Comparison of ENCODE assay signal across 14 cellular contexts in genomic region chr6:47437592-47437991, GRCh38. TPM values are rescaled to one million over a fixed set of nuclear protein-coding genes. Genes with fewer than 3 reads are reported as not detected.
DNase-seq lines count a peak whose midpoint lies in the region; ATAC-seq and TF ChIP-seq lines count a peak whose summit lies in the region.
"Had no signal": no experiment of that assay in that cellular context is flagged by ENCODE, and none has a peak within 500 bp of the region (broad histone marks: within the 10 kb centered on the region; RNA-seq: fewer than 3 reads in every experiment).

No MANE protein-coding gene starts in this region.

- no peak for TF ChIP-seq CTCF in endodermal cell (conservative IDR thresholded peaks at IDR 0.05)

- H3K36me3 Mint-ChIP-seq in activated T-helper 17 cell treated with anti-CD3 and anti-CD28 coated beads, Interleukin-2, amount 50 U/mL, for 72 hours (ENCODE audit: low read depth): no peaks in the 10 kb centered on the region
- no peaks in the 10 kb centered on the region for H3K36me3 Mint-ChIP-seq in endodermal cell (ENCODE audit: low read depth)
- H3K36me3 Mint-ChIP-seq: T-cell, type B pancreatic cell had no signal

- 81 to 97% methylated on average over 3 to 4 of the region's 4 CpGs for WGBS in endodermal cell (ENCODE audit: insufficient coverage in 1 of 2, insufficient read length in 1 of 2), 2 experiments

- ATAC-seq in GM19372 (IDR thresholded peaks at IDR 0.05; ENCODE audit: low read depth, unreplicated experiment): peak; percentile 31
- ATAC-seq in HG02884 (IDR thresholded peaks at IDR 0.05; ENCODE audit: unreplicated experiment): peak; percentile 45
- ATAC-seq in activated T-helper 17 cell treated with anti-CD3 and anti-CD28 coated beads, Interleukin-2, amount 50 U/mL, for 72 hours (replicated peaks): no peak
- ATAC-seq: heart left ventricle, T-cell had no signal

- H3K9ac ChIP-seq in endodermal cell (ENCODE audit: extremely low read depth, low read length, poor library complexity, severe bottlenecking): no peak overlapping the region

- no peaks in the 10 kb centered on the region for H3K9me3 Mint-ChIP-seq in activated T-helper 17 cell treated with anti-CD3 and anti-CD28 coated beads, Interleukin-2, amount 50 U/mL, for 72 hours
- H3K9me3 Mint-ChIP-seq in endodermal cell: no peaks in the 10 kb centered on the region
- H3K9me3 Mint-ChIP-seq: type B pancreatic cell had no signal

- H3K9me3 ChIP-seq in endodermal cell (ENCODE audit: control insufficient read depth, low read length): no peaks in the 10 kb centered on the region

- H3K27ac Mint-ChIP-seq in activated T-helper 17 cell treated with anti-CD3 and anti-CD28 coated beads, Interleukin-2, amount 50 U/mL, for 72 hours: no peak overlapping the region
- no peak overlapping the region for H3K27ac Mint-ChIP-seq in endodermal cell
- H3K27ac Mint-ChIP-seq: T-cell, type B pancreatic cell had no signal

- no peak overlapping the region for H3K4me3 ChIP-seq in endodermal cell (ENCODE audit: low read length)
- H3K4me3 ChIP-seq: heart left ventricle had no signal

- no peaks in the 10 kb centered on the region for H3K27me3 Mint-ChIP-seq in activated T-helper 17 cell treated with anti-CD3 and anti-CD28 coated beads, Interleukin-2, amount 50 U/mL, for 72 hours
- H3K27me3 Mint-ChIP-seq in endodermal cell (ENCODE audit: insufficient read depth): no peaks in the 10 kb centered on the region
- H3K27me3 Mint-ChIP-seq: T-cell, type B pancreatic cell had no signal

- H3K4me1 ChIP-seq in endodermal cell (ENCODE audit: control insufficient read depth, insufficient read depth, low read length): no peaks in the 10 kb centered on the region

- no peaks in the 10 kb centered on the region for H3K27me3 ChIP-seq in endodermal cell (ENCODE audit: control insufficient read depth, insufficient read depth, low read length, poor library complexity, severe bottlenecking)

- no peaks in the 10 kb centered on the region for H3K36me3 ChIP-seq in endodermal cell (ENCODE audit: control insufficient read depth, insufficient read depth, low read length)
- H3K36me3 ChIP-seq: heart left ventricle had no signal

- H3K4me1 Mint-ChIP-seq in activated T-helper 17 cell treated with anti-CD3 and anti-CD28 coated beads, Interleukin-2, amount 50 U/mL, for 72 hours: no peaks in the 10 kb centered on the region
- H3K4me1 Mint-ChIP-seq in endodermal cell: no peaks in the 10 kb centered on the region
- H3K4me1 Mint-ChIP-seq: T-cell had no signal

- no peak overlapping the region for H3K27ac ChIP-seq in endodermal cell (ENCODE audit: low read depth, low read length)
- H3K27ac ChIP-seq: heart left ventricle had no signal

- peak; percentile 88 for DNase-seq in CD1c-positive myeloid dendritic cell (ENCODE audit: extremely low spot score)
- DNase-seq in NAMALWA (ENCODE audit: low spot score): peak; percentile 15
- no peak for DNase-seq in NCI-H1105 (lab: John Stamatoyannopoulos, UW)
- no peak for DNase-seq in endodermal cell
- DNase-seq in NCI-H2196 (lab: John Stamatoyannopoulos, UW; ENCODE audit: unreplicated experiment): no peak
- DNase-seq: ACHN; heart left ventricle; NCI-H446; stimulated activated CD4-positive, alpha-beta T cell treated with anti-CD3 and anti-CD28 coated beads, Interleukin-1b, Interleukin-23, amount 100 ng/mL, for 48 hours; T-cell had no signal

- H3K4me3 Mint-ChIP-seq in activated T-helper 17 cell treated with anti-CD3 and anti-CD28 coated beads, Interleukin-2, amount 50 U/mL, for 72 hours: no peak overlapping the region
- no peak overlapping the region for H3K4me3 Mint-ChIP-seq in endodermal cell
- H3K4me3 Mint-ChIP-seq: T-cell, type B pancreatic cell had no signal

RNA-seq across cellular contexts. Expression of gene CD2AP, which starts 40.0 kb away (rescaled TPM):
- total RNA-seq in activated T-helper 17 cell treated with anti-CD3 and anti-CD28 coated beads, Interleukin-2, amount 50 U/mL, for 72 hours: 10 to 100 TPM; 23.2 to 28.8 TPM
- 10 to 100 TPM; 58.1 to 62.4 TPM for total RNA-seq in endodermal cell
- 16.2 TPM for polyA plus RNA-seq in endodermal cell (2013, experiment 1 of 2)
- polyA plus RNA-seq in endodermal cell (2013, experiment 2 of 2): 19.4 TPM

Comparison
In these comparisons a context has a peak if more than half of its experiments do, and no peak if none do; other contexts are left out.
1. DNase-seq: peak in CD1c-positive myeloid dendritic cell (single experiment) and NAMALWA (single experiment); none in NCI-H1105 (single experiment), endodermal cell (single experiment) and NCI-H2196 (single experiment).